ENCODE assay signal across 23 cellular contexts in genomic region chr9:81351166-81351565, GRCh38.
DNase-seq lines count a peak whose midpoint lies in the region; ATAC-seq, FAIRE-seq and TF ChIP-seq lines count a peak whose summit lies in the region.
"Had no signal": no experiment of that assay in that cellular context is flagged by ENCODE, and none has a peak within 500 bp of the region (broad histone marks: within the 10 kb centered on the region; RNA-seq: fewer than 3 reads in every experiment).

No MANE protein-coding gene starts in this region.

- H3K4me3 ChIP-seq in A549, result no peak overlapping the region
- H3K4me3 ChIP-seq in LNCaP clone FGC (ENCODE audit: low read depth, low read length), result no peak overlapping the region
- no peak overlapping the region for H3K4me3 ChIP-seq in epithelial cell of esophagus (ENCODE audit: low read length)
- H3K4me3 ChIP-seq: BLaER1 treated with 17β-estradiol and CSF1 and Interleukin-3, amounts not matched to agents 10 nM and 100 nM had no signal

- no peaks in the 10 kb centered on the region for H3K4me1 ChIP-seq in A549
- H3K4me1 ChIP-seq: BLaER1 treated with 17β-estradiol and CSF1 and Interleukin-3, amounts not matched to agents 10 nM and 100 nM had no signal

- no peak for TF ChIP-seq POLR2A in A549 (IDR thresholded peaks at IDR 0.05; ENCODE audit: low read length)

- CTCF ChIA-PET in A549 (lab: Yijun Ruan, JAX), result no interaction called here

- no peak for TF ChIP-seq CTCF in A549 (IDR thresholded peaks at IDR 0.05)
- TF ChIP-seq CTCF in LNCaP clone FGC (IDR thresholded peaks at IDR 0.05; ENCODE audit: control insufficient read depth, extremely low read depth, insufficient read depth), result no peak
- no peak for TF ChIP-seq CTCF in VCaP (conservative IDR thresholded peaks at IDR 0.05)
- TF ChIP-seq CTCF in epithelial cell of esophagus (IDR thresholded peaks at IDR 0.05; ENCODE audit: insufficient read depth, low read depth, low read length, missing control alignments), result no peak

- WGBS in A549 (ENCODE audit: missing lambda C conversion rate), result 68% methylated on average over 2 of the region's 2 CpGs

- peak; percentile 72 for FAIRE-seq in A549 (lab: Jason Lieb, UNC)
- FAIRE-seq: A204.1, GM12891 had no signal

- DNase-seq in A549 (ENCODE audit: low read depth in 1 of 2, low spot score in 1 of 2) (no peak), LNCaP clone FGC (ENCODE audit: low read depth) (peak; percentile 75), epithelial cell of esophagus (ENCODE audit: low read depth) (peak; percentile 63), COR-L47 (lab: John Stamatoyannopoulos, UW) (no peak), GM03348 (ENCODE audit: low spot score) (no peak)
- DNase-seq: 8988T; AML-193; CD4-positive, alpha-beta T cell; CD8-positive, alpha-beta T cell; DMS 273 treated with DMSO at 0.1 percent for 48 hours; DMS153; DMS53; DMS79; DND-41; EL; GDM1 had no signal

- TF ChIP-seq EP300 in A549 (IDR thresholded peaks at IDR 0.05), result no peak

- no peaks in the 10 kb centered on the region for H3K9me3 ChIP-seq in A549

- no peak for TF ChIP-seq RAD21 in A549 (conservative IDR thresholded peaks at IDR 0.05 in 1 of 2, IDR thresholded peaks at IDR 0.05 in 1 of 2)

- H3K27ac ChIP-seq in A549 (no peak overlapping the region), VCaP (peak overlapping the region; percentile 63)
- H3K27ac ChIP-seq: BLaER1 treated with 17β-estradiol and CSF1 and Interleukin-3, amounts not matched to agents 10 nM and 100 nM; C4-2B had no signal

- H3K4me2 ChIP-seq in A549, result no peak overlapping the region
- H3K4me2 ChIP-seq: BLaER1 treated with 17β-estradiol and CSF1 and Interleukin-3, amounts not matched to agents 10 nM and 100 nM had no signal

- POLR2A ChIA-PET in A549 (lab: Yijun Ruan, JAX), result no interaction called here

- no peak for ATAC-seq in A549
- no peak for ATAC-seq in GM19035 (IDR thresholded peaks at IDR 0.05; ENCODE audit: unreplicated experiment)
- ATAC-seq in HG02970 (IDR thresholded peaks at IDR 0.05; ENCODE audit: low FRiP score, unreplicated experiment), result no peak
- ATAC-seq: CD8-positive, alpha-beta T cell had no signal

TF ChIP-seq in A549, 52 proteins besides CTCF, POLR2A, EP300 and RAD21:
- TF ChIP-seq EHF (CRISPR knock-in tag; IDR thresholded peaks at IDR 0.05), result no peak
- no peak for TF ChIP-seq CHD2 (IDR thresholded peaks at IDR 0.05; ENCODE audit: low read length, partially characterized antibody)
- no peak for TF ChIP-seq TP53 (CRISPR knock-in tag; IDR thresholded peaks at IDR 0.05)
- TF ChIP-seq KDM5A (IDR thresholded peaks at IDR 0.05), result no peak
- no peak for TF ChIP-seq MYC (IDR thresholded peaks at IDR 0.05; ENCODE audit: borderline replicate concordance, low read length)
- no peak for TF ChIP-seq HMGXB4 (CRISPR knock-in tag; IDR thresholded peaks at IDR 0.05; ENCODE audit: borderline replicate concordance)
- no peak for TF ChIP-seq BHLHE40 (IDR thresholded peaks at IDR 0.05; ENCODE audit: low read depth, low read length)
- TF ChIP-seq HEYL (CRISPR knock-in tag; IDR thresholded peaks at IDR 0.05), result no peak
- no peak for TF ChIP-seq HES2 (IDR thresholded peaks at IDR 0.05)

Comparison
In these comparisons a context has a peak if more than half of its experiments do, and no peak if none do; other contexts are left out.
1. DNase-seq: peak in LNCaP clone FGC (single experiment) and epithelial cell of esophagus (single experiment); none in A549 (0 of 2), COR-L47 (single experiment) and GM03348 (single experiment).